ENCODE assay signal across 20 cellular contexts in genomic region chr16:11165894-11166665, GRCh38.
DNase-seq lines count a peak whose midpoint lies in the region; ATAC-seq, FAIRE-seq and TF ChIP-seq lines count a peak whose summit lies in the region.
"Had no signal": no experiment of that assay in that cellular context is flagged by ENCODE, and none has a peak within 500 bp of the region (broad histone marks: within the 10 kb centered on the region; RNA-seq: fewer than 3 reads in every experiment).

No MANE protein-coding gene starts in this region.

- FAIRE-seq in HepG2 (lab: Jason Lieb, UNC) (no peak), kidney (lab: Jason Lieb, UNC) (no peak)
- FAIRE-seq: D721Med, GM12892 had no signal

- DNase-seq in HepG2 (ENCODE audit: low spot score) (no peak), right lobe of liver (no peak), kidney (peak; percentile 52), H4 (ENCODE audit: low spot score) (no peak)
- DNase-seq in activated T-helper 2 cell treated with anti-CD3 and anti-CD28 coated beads, Interferon-gamma antibody, Interleukin-2, Interleukin-4, amounts not matched to agents 10 μg/mL and 5 μg/mL and 100 μg/mL, durations not matched to agents 14 hours and 24 hours and 36 hours (ENCODE audit: low spot score): no peak
- DNase-seq in stimulated activated naive B cell treated with anti-CD40 and anti-IgM and Interleukin-4, amounts not matched to agents 10 μg/mL and 1 μg/mL and 100 μg/mL, for 72 hours: no peak
- DNase-seq: ACHN, C1 segment of cervical spinal cord, DMS79, H7, HFFc6, Karpas-422, NCI-H1436, NCI-H1930, NCI-H345, NCI-H524 treated with DMSO at 0.1 percent for 48 hours, SHP77 treated with DMSO at 0.1 percent for 48 hours had no signal

- no peak for TF ChIP-seq CTCF in HepG2 (CRISPR knock-in tag; IDR thresholded peaks at IDR 0.05)
- TF ChIP-seq CTCF in right lobe of liver (IDR thresholded peaks at IDR 0.05): no peak
- no peak for TF ChIP-seq CTCF in kidney (IDR thresholded peaks at IDR 0.05; ENCODE audit: borderline replicate concordance, extremely low read depth, insufficient read depth)

- H3K79me2 ChIP-seq in HepG2 (ENCODE audit: insufficient read depth, low read length): no peaks in the 10 kb centered on the region

- H3K4me1 ChIP-seq in HepG2 (ENCODE audit: insufficient read depth, low read length) (no peaks in the 10 kb centered on the region), right lobe of liver (no peaks in the 10 kb centered on the region), kidney (ENCODE audit: control insufficient read depth in 1 of 2, insufficient read depth in 1 of 2, low read depth in 1 of 2, low read length in 2 of 2) (no peaks in the 10 kb centered on the region)

- in situ Hi-C loops in HepG2 (cut with HindIII; ENCODE audit: extremely low pct_ligation_motif_present, low pct_unique_long_range_greater_than_20kb): no loop called here

- peak overlapping the region; percentile 7 for H3K27ac Mint-ChIP-seq in activated T-helper 2 cell treated with anti-CD3 and anti-CD28 coated beads, Interferon-gamma antibody, Interleukin-2, Interleukin-4, amounts not matched to agents 10 μg/mL and 5 μg/mL and 100 μg/mL, durations not matched to agents 14 hours and 24 hours and 36 hours
- peak overlapping the region; percentile 47 for H3K27ac Mint-ChIP-seq in stimulated activated naive B cell treated with anti-CD40 and anti-IgM and Interleukin-4, amounts not matched to agents 10 μg/mL and 1 μg/mL and 100 μg/mL, for 72 hours
- H3K27ac Mint-ChIP-seq: HFFc6 had no signal

- H3K36me3 Mint-ChIP-seq in activated T-helper 2 cell treated with anti-CD3 and anti-CD28 coated beads, Interferon-gamma antibody, Interleukin-2, Interleukin-4, amounts not matched to agents 10 μg/mL and 5 μg/mL and 100 μg/mL, durations not matched to agents 14 hours and 24 hours and 36 hours (ENCODE audit: low read depth): peaks cover 38% of the 10 kb centered on the region
- H3K36me3 Mint-ChIP-seq in stimulated activated naive B cell treated with anti-CD40 and anti-IgM and Interleukin-4, amounts not matched to agents 10 μg/mL and 1 μg/mL and 100 μg/mL, for 72 hours: peaks cover 71 to 81% of the 10 kb centered on the region in 2 donors

- H3K27ac ChIP-seq in HepG2 (ENCODE audit: extremely low read length, insufficient read depth, low read length) (no peak overlapping the region), right lobe of liver (no peak overlapping the region), kidney (ENCODE audit: low read depth in 2 of 2, low read length in 2 of 2) (no peak overlapping the region)

- H3K9ac ChIP-seq in HepG2 (ENCODE audit: insufficient read depth, low read depth, low read length) (no peak overlapping the region), kidney (ENCODE audit: low read length in 2 of 2) (no peak overlapping the region)

- H3K27me3 Mint-ChIP-seq in activated T-helper 2 cell treated with anti-CD3 and anti-CD28 coated beads, Interferon-gamma antibody, Interleukin-2, Interleukin-4, amounts not matched to agents 10 μg/mL and 5 μg/mL and 100 μg/mL, durations not matched to agents 14 hours and 24 hours and 36 hours (ENCODE audit: low read depth): no peaks in the 10 kb centered on the region
- no peaks in the 10 kb centered on the region for H3K27me3 Mint-ChIP-seq in stimulated activated naive B cell treated with anti-CD40 and anti-IgM and Interleukin-4, amounts not matched to agents 10 μg/mL and 1 μg/mL and 100 μg/mL, for 72 hours

- H3K4me3 ChIP-seq in HepG2 (replicated peaks in 1 of 3; ENCODE audit: insufficient read depth in 1 of 3, low read depth in 2 of 3, low read length in 3 of 3) (no peak overlapping the region), right lobe of liver (no peak overlapping the region), kidney (ENCODE audit: low read length in 2 of 2) (no peak overlapping the region)

- H2AFZ ChIP-seq in HepG2 (ENCODE audit: low read length): no peak overlapping the region

- no peaks in the 10 kb centered on the region for H3K9me3 Mint-ChIP-seq in activated T-helper 2 cell treated with anti-CD3 and anti-CD28 coated beads, Interferon-gamma antibody, Interleukin-2, Interleukin-4, amounts not matched to agents 10 μg/mL and 5 μg/mL and 100 μg/mL, durations not matched to agents 14 hours and 24 hours and 36 hours
- H3K9me3 Mint-ChIP-seq in stimulated activated naive B cell treated with anti-CD40 and anti-IgM and Interleukin-4, amounts not matched to agents 10 μg/mL and 1 μg/mL and 100 μg/mL, for 72 hours: no peaks in the 10 kb centered on the region
- H3K9me3 Mint-ChIP-seq: HFFc6 had no signal

- H3K4me1 Mint-ChIP-seq in activated T-helper 2 cell treated with anti-CD3 and anti-CD28 coated beads, Interferon-gamma antibody, Interleukin-2, Interleukin-4, amounts not matched to agents 10 μg/mL and 5 μg/mL and 100 μg/mL, durations not matched to agents 14 hours and 24 hours and 36 hours (ENCODE audit: low read depth): peaks cover 45% of the 10 kb centered on the region
- peaks cover 23 to 33% of the 10 kb centered on the region in 2 donors for H3K4me1 Mint-ChIP-seq in stimulated activated naive B cell treated with anti-CD40 and anti-IgM and Interleukin-4, amounts not matched to agents 10 μg/mL and 1 μg/mL and 100 μg/mL, for 72 hours

- WGBS in HepG2 (ENCODE audit: low lambda C conversion rate): 91% methylated on average over 22 of the region's 22 CpGs
- WGBS in right lobe of liver (ENCODE audit: insufficient coverage, low coverage, low lambda C conversion rate, missing lambda C conversion rate): no CpG with 5 or more reads among the region's 22 CpGs

- no peaks in the 10 kb centered on the region for H3K27me3 ChIP-seq in HepG2 (ENCODE audit: control insufficient read depth in 1 of 2, insufficient read depth in 2 of 2, low read length in 2 of 2)
- no peaks in the 10 kb centered on the region for H3K27me3 ChIP-seq in right lobe of liver

- no peak overlapping the region for H3K4me2 ChIP-seq in HepG2 (ENCODE audit: low read depth, low read length)

- ATAC-seq in HepG2: no peak
- no peak for ATAC-seq in right lobe of liver
- no peak for ATAC-seq in stimulated activated naive B cell treated with anti-CD40 and anti-IgM and Interleukin-4, amounts not matched to agents 10 μg/mL and 1 μg/mL and 100 μg/mL, for 72 hours (replicated peaks)
- no peak for ATAC-seq in GM21737 (IDR thresholded peaks at IDR 0.05; ENCODE audit: unreplicated experiment)

- TF ChIP-seq RAD21 in HepG2 (CRISPR knock-in tag; IDR thresholded peaks at IDR 0.05): no peak

- CTCF ChIA-PET in HepG2 (lab: Yijun Ruan, JAX; ENCODE audit: low intra/inter-chr PET ratio, low total read pairs): no interaction called here

- H4K20me1 ChIP-seq in HepG2 (ENCODE audit: insufficient read depth, low read length): no peaks in the 10 kb centered on the region

- TF ChIP-seq EP300 in HepG2 (IDR thresholded peaks at IDR 0.05; ENCODE audit: low read depth in 2 of 2, low read length in 2 of 2): no peak
- TF ChIP-seq EP300 in HepG2 (CRISPR knock-in tag; IDR thresholded peaks at IDR 0.05; ENCODE audit: borderline replicate concordance): no peak

- BruUV-seq in HepG2 (replicated peaks; lab: Mats Ljungman, UMichigan): no TSS peak

- no peak for TF ChIP-seq POLR2A in HepG2 (IDR thresholded peaks at IDR 0.05; ENCODE audit: insufficient read depth in 1 of 2, low read depth in 2 of 2, low read length in 2 of 2)
- no peak for TF ChIP-seq POLR2A in right lobe of liver (IDR thresholded peaks at IDR 0.05)

- intact Hi-C loops in HepG2 (cut with micrococcal nuclease; ENCODE audit: unreplicated experiment) (no loop called here), right lobe of liver (cut with DNase I) (no loop called here), kidney (cut with DNase I) (no loop called here)
- intact Hi-C loops in activated T-helper 2 cell treated with anti-CD3 and anti-CD28 coated beads, Interferon-gamma antibody, Interleukin-2, Interleukin-4, amounts not matched to agents 10 μg/mL and 5 μg/mL and 100 μg/mL, durations not matched to agents 14 hours and 24 hours and 36 hours (cut with micrococcal nuclease): no loop called here

- POLR2A ChIA-PET in HepG2 (lab: Yijun Ruan, JAX): no interaction called here

- H3K36me3 ChIP-seq in HepG2 (replicated peaks in 1 of 2; ENCODE audit: control insufficient read depth in 1 of 2, insufficient read depth in 2 of 2, low read length in 2 of 2) (peaks cover 0 to 10% of the 10 kb centered on the region in 2 experiments; a peak in 2 of 5 replicates), right lobe of liver (peaks cover 0 to 7% (median 0%) of the 10 kb centered on the region in 4 donors), kidney (ENCODE audit: control insufficient read depth in 1 of 2, insufficient read depth in 2 of 2, low read length in 2 of 2) (peaks cover 7 to 22% of the 10 kb centered on the region in 2 donors)

- no peak overlapping the region for H3K4me3 Mint-ChIP-seq in activated T-helper 2 cell treated with anti-CD3 and anti-CD28 coated beads, Interferon-gamma antibody, Interleukin-2, Interleukin-4, amounts not matched to agents 10 μg/mL and 5 μg/mL and 100 μg/mL, durations not matched to agents 14 hours and 24 hours and 36 hours (ENCODE audit: low read depth)
- no peak overlapping the region for H3K4me3 Mint-ChIP-seq in stimulated activated naive B cell treated with anti-CD40 and anti-IgM and Interleukin-4, amounts not matched to agents 10 μg/mL and 1 μg/mL and 100 μg/mL, for 72 hours
- H3K4me3 Mint-ChIP-seq: HFFc6 had no signal

- H3K9me3 ChIP-seq in HepG2 (ENCODE audit: low read length): no peaks in the 10 kb centered on the region
- no peaks in the 10 kb centered on the region for H3K9me3 ChIP-seq in right lobe of liver
- H3K9me3 ChIP-seq in kidney (ENCODE audit: control insufficient read depth in 1 of 2, low read length in 2 of 2): no peaks in the 10 kb centered on the region

TF ChIP-seq in HepG2, 621 proteins besides CTCF, POLR2A, EP300 and RAD21 (continues in another document):
- TF ChIP-seq MTERF4 (CRISPR knock-in tag; IDR thresholded peaks at IDR 0.05) (no peak), TRIM24 (CRISPR knock-in tag; IDR thresholded peaks at IDR 0.05) (0 out of 2 replicates have a peak, but pooled peaks have one; percentile 2)
